Comparison of ENCODE assay signal across 8 cellular contexts in the genomic region with DNA sequence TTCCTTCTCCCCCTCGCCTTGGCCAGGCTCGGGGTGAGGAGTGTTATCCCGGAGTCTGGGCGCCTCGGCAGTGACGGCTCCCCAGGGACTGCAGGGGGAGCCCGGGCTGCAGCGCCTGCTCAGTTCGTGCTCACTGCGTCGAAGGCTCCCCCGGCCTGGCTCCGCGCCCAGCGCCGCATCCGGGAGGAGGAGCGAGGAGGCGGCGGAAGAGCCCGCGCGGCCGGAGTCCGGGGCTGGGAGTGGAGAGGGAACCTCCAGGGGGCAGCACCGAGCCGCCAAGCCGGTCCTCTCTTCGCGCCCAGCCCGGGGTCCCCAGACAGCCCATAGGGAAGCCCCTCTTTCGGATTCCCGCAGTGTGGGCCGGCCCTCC. TPM values are rescaled to one million over a fixed set of nuclear protein-coding genes. Genes with fewer than 3 reads are reported as not detected.
DNase-seq lines count a peak whose midpoint lies in the region; ATAC-seq and TF ChIP-seq lines count a peak whose summit lies in the region.

No MANE protein-coding gene starts in this region.

- H3K27me3 ChIP-seq in SU-DHL-6 (ENCODE audit: low read length), result no peaks in the 10 kb centered on the region
- no peaks in the 10 kb centered on the region for H3K27me3 ChIP-seq in adipocyte (replicated peaks; ENCODE audit: control insufficient read depth, insufficient read depth, low read length)
- H3K27me3 ChIP-seq in heart right ventricle, result no peaks in the 10 kb centered on the region
- H3K27me3 ChIP-seq in upper lobe of right lung, result no peaks in the 10 kb centered on the region

- peaks cover 8% of the 10 kb centered on the region for H3F3A ChIP-seq in SU-DHL-6 (ENCODE audit: insufficient read depth)

- DNase-seq in NCI-H1105 (lab: John Stamatoyannopoulos, UW) (peak; percentile 73), adipocyte (ENCODE audit: low read depth) (peak; percentile 99), heart right ventricle (peak; percentile 95 to 98), posterior vena cava (ENCODE audit: low spot score) (peak; percentile 99), upper lobe of right lung (peak; percentile 98)

- H3K4me1 ChIP-seq in adipocyte (ENCODE audit: control insufficient read depth, insufficient read depth, low read length) (peaks cover 26% of the 10 kb centered on the region), heart right ventricle (peaks cover 2 to 70% (median 67%) of the 10 kb centered on the region in 9 donors), upper lobe of right lung (peaks cover 27% of the 10 kb centered on the region)

- H3K9me3 ChIP-seq in SU-DHL-6 (ENCODE audit: insufficient read depth, low read length) (no peaks in the 10 kb centered on the region), adipocyte (ENCODE audit: control insufficient read depth, low read length) (no peaks in the 10 kb centered on the region), heart right ventricle (no peaks in the 10 kb centered on the region), upper lobe of right lung (no peaks in the 10 kb centered on the region)

- WGBS in heart right ventricle, 2 donors, result 0% methylated on average over 34 of the region's 34 CpGs

- intact Hi-C loops in heart right ventricle (cut with DNase I) (loop anchor here in 4 of 10 donors (1.0 to 10.0 kb wide), 3 partner anchors 40 to 81 kb away; a partner anchor contains a TSS), posterior vena cava (cut with DNase I) (no loop called here), upper lobe of right lung (cut with DNase I) (no loop called here)

- no peaks in the 10 kb centered on the region for H3K79me2 ChIP-seq in SU-DHL-6 (ENCODE audit: insufficient read depth, low read length)

- ATAC-seq in HG02642 (IDR thresholded peaks at IDR 0.05; ENCODE audit: poor library complexity, unreplicated experiment) (peak; percentile 44), heart right ventricle (peak; percentile 72 to 89 (median 86)), upper lobe of right lung (peak; percentile 81)

- peak overlapping the region; percentile 80 for H3K27ac ChIP-seq in SU-DHL-6 (ENCODE audit: low read depth, low read length)
- peak overlapping the region; percentile 93 to 99 (median 96) for H3K27ac ChIP-seq in heart right ventricle
- H3K27ac ChIP-seq in upper lobe of right lung, result peak overlapping the region; percentile 98

- peak; percentile 74 for TF ChIP-seq CTCF in GM12873 (IDR thresholded peaks at IDR 0.05; ENCODE audit: insufficient read depth, low read depth, low read length, missing control alignments)
- peak; percentile 77 for TF ChIP-seq CTCF in SU-DHL-6 (IDR thresholded peaks at IDR 0.05; ENCODE audit: insufficient read depth, low read length, poor library complexity, severe bottlenecking)
- TF ChIP-seq CTCF in heart right ventricle (IDR thresholded peaks at IDR 0.05), result peak; percentile 84 to 98 (median 94)
- TF ChIP-seq CTCF in upper lobe of right lung (IDR thresholded peaks at IDR 0.05), result peak; percentile 93

- H3K9me2 ChIP-seq in SU-DHL-6 (replicated peaks; ENCODE audit: insufficient read depth, low read length), result no peaks in the 10 kb centered on the region

- H2AFZ ChIP-seq in SU-DHL-6 (ENCODE audit: low read depth, low read length, severe bottlenecking), result peak overlapping the region; percentile 81

- peak overlapping the region; percentile 92 for H3K4me2 ChIP-seq in SU-DHL-6 (ENCODE audit: low read depth, low read length, poor library complexity, severe bottlenecking)

- H3K9ac ChIP-seq in SU-DHL-6 (ENCODE audit: low read length) (peak overlapping the region; percentile 94), adipocyte (ENCODE audit: low read length) (peak overlapping the region; percentile 91)

- H3K36me3 ChIP-seq in SU-DHL-6 (ENCODE audit: low read length) (no peaks in the 10 kb centered on the region; the same call in 1 of the 2 replicates), adipocyte (ENCODE audit: control insufficient read depth, insufficient read depth, low read length, severe bottlenecking) (no peaks in the 10 kb centered on the region), heart right ventricle (peaks cover 0 to 26% (median 19%) of the 10 kb centered on the region in 9 donors), upper lobe of right lung (peaks cover 14% of the 10 kb centered on the region)

- peak overlapping the region; percentile 75 for H3K4me3 ChIP-seq in SU-DHL-6 (ENCODE audit: insufficient read depth, low read length, poor library complexity, severe bottlenecking)
- H3K4me3 ChIP-seq in adipocyte (ENCODE audit: low read length), result peak overlapping the region; percentile 90
- peak overlapping the region; percentile 57 to 98 (median 76) for H3K4me3 ChIP-seq in heart right ventricle
- peak overlapping the region; percentile 86 for H3K4me3 ChIP-seq in upper lobe of right lung

- peaks cover 6% of the 10 kb centered on the region; the same call in 1 of the 2 replicates for H4K20me1 ChIP-seq in SU-DHL-6 (ENCODE audit: low read depth, low read length)

RNA-seq across cellular contexts. Expression of a gene that starts 1.3 kb away (rescaled TPM):
- total RNA-seq in heart right ventricle (100 to 1,000 TPM in 1 of 10 donors, 10 to 100 TPM in 8, 1 to 10 TPM in 1; 5.2 to 164 (median 40.8) TPM), posterior vena cava (100 to 1,000 TPM; 115 to 412 TPM), upper lobe of right lung (85.6 TPM)
- polyA plus RNA-seq in heart right ventricle, result 10 to 100 TPM; 10.8 to 14.5 TPM

RNA-seq across cellular contexts. Expression of a gene that starts 25.1 kb away (rescaled TPM):
- total RNA-seq in heart right ventricle (10 to 100 TPM in 2 of 10 donors, 1 to 10 TPM in 8; 2.0 to 17.3 (median 8.0) TPM), posterior vena cava (10 to 100 TPM; 12.5 to 13.0 TPM), upper lobe of right lung (0.55 TPM)
- polyA plus RNA-seq in heart right ventricle, result 10 to 100 TPM in 1 of 2 donors, 1 to 10 TPM in 1; 2.3 to 10.8 TPM

Comparison
In these comparisons a context has a peak if more than half of its experiments do, and no peak if none do; other contexts are left out.
1. Peak in every context shown above with its lines: DNase-seq, ATAC-seq, H3K4me3 ChIP-seq and H3K27ac ChIP-seq.